ENCODE assay signal across 8 cellular contexts in genomic region chr1:220089650-220090556, GRCh38. TPM values are rescaled to one million over a fixed set of nuclear protein-coding genes. Genes with fewer than 3 reads are reported as not detected.
DNase-seq lines count a peak whose midpoint lies in the region; ATAC-seq and TF ChIP-seq lines count a peak whose summit lies in the region.

Gene BPNT1, minus strand, starts transcription at chr1:220089788. Its CDS starts 9,942 bp downstream, at chr1:220079846.

- H3K4me1 Mint-ChIP-seq in activated CD4-positive, alpha-beta T cell treated with anti-CD3 and anti-CD28 coated beads for 36 hours: peaks cover 10% of the 10 kb centered on the region

- H3K27ac Mint-ChIP-seq in activated CD4-positive, alpha-beta T cell treated with anti-CD3 and anti-CD28 coated beads for 36 hours: peak within 1 kb of the TSS; percentile 89

- H3K27me3 ChIP-seq in BE2C: no peaks in the 10 kb centered on the region

- POLR2A ChIA-PET in activated CD4-positive, alpha-beta T cell treated with anti-CD3 and anti-CD28 coated beads for 36 hours (lab: Charles Lee): interaction anchor here (0.6 kb wide), 1 partner anchor 47 kb away, joined by 3 read pairs; no protein-coding TSS in a partner anchor

- peaks cover 5% of the 10 kb centered on the region for H3K4me1 ChIP-seq in BE2C

- no peaks in the 10 kb centered on the region for H3K36me3 ChIP-seq in BE2C

- H3K4me3 Mint-ChIP-seq in activated CD4-positive, alpha-beta T cell treated with anti-CD3 and anti-CD28 coated beads for 36 hours: peak within 1 kb of the TSS; percentile 87

- H3K4me3 ChIP-seq in BE2C (ENCODE audit: low read depth, low read length) (peak within 1 kb of the TSS; percentile 85), choroid plexus epithelial cell (ENCODE audit: low read depth, low read length) (peak within 1 kb of the TSS; percentile 72)

- H3K36me3 Mint-ChIP-seq in activated CD4-positive, alpha-beta T cell treated with anti-CD3 and anti-CD28 coated beads for 36 hours (ENCODE audit: low read depth): no peaks in the 10 kb centered on the region

- no peaks in the 10 kb centered on the region; the same call in 1 of the 2 replicates for H3K9me3 ChIP-seq in BE2C

- no peaks in the 10 kb centered on the region for H3K27me3 Mint-ChIP-seq in activated CD4-positive, alpha-beta T cell treated with anti-CD3 and anti-CD28 coated beads for 36 hours

- CTCF ChIA-PET in activated CD4-positive, alpha-beta T cell treated with anti-CD3 and anti-CD28 coated beads for 36 hours (lab: Charles Lee): interaction anchor here (0.6 to 1.5 kb wide), 4 partner anchors 45 to 900 kb away, joined by 3 to 5 read pairs (median 3); no protein-coding TSS in a partner anchor

- intact Hi-C loops in activated CD4-positive, alpha-beta T cell treated with anti-CD3 and anti-CD28 coated beads for 36 hours (cut with DNase I, micrococcal nuclease): loop anchor here (1.0 to 10.0 kb wide), 4 partner anchors 44 to 1803 kb away; partner anchors contain the start of genes EPRS1 (in 2 of the 2), RAB3GAP2 (in 1 of the 2) and RRP15 (in 1 of the 2)

- peak; percentile 53 for ATAC-seq in HG03442 (IDR thresholded peaks at IDR 0.05; ENCODE audit: unreplicated experiment)
- ATAC-seq in activated CD4-positive, alpha-beta T cell treated with anti-CD3 and anti-CD28 coated beads for 36 hours: peak; percentile 81

- TF ChIP-seq CTCF in BE2C (IDR thresholded peaks at IDR 0.05; ENCODE audit: low read depth, low read length): 0 out of 2 replicates have a peak, but pooled peaks have one; percentile 21
- no peak for TF ChIP-seq CTCF in choroid plexus epithelial cell (conservative IDR thresholded peaks at IDR 0.05; ENCODE audit: low read depth, low read length)

- DNase-seq in BE2C (peak; percentile 94), GM19238 (ENCODE audit: insufficient read length, low spot score) (peak; percentile 62), NCI-H524 (lab: John Stamatoyannopoulos, UW) (peak; percentile 89 to 97), choroid plexus epithelial cell (ENCODE audit: low read depth) (peak; percentile 97), kidney glomerular epithelial cell (lab: John Stamatoyannopoulos, UW) (peak; percentile 96)
- peak; percentile 98 for DNase-seq in activated CD4-positive, alpha-beta T cell treated with anti-CD3 and anti-CD28 coated beads for 36 hours
- peak; percentile 96 to 99 (median 97) for DNase-seq in stimulated activated CD4-positive, alpha-beta T cell treated with anti-CD3 and anti-CD28 coated beads, Interleukin-1b, Interleukin-23, amount 100 ng/mL, for 24 hours (ENCODE audit: low read depth in 4 of 4, low spot score in 1 of 4)

- H3K9me3 Mint-ChIP-seq in activated CD4-positive, alpha-beta T cell treated with anti-CD3 and anti-CD28 coated beads for 36 hours (ENCODE audit: low read depth): no peaks in the 10 kb centered on the region

RNA-seq across cellular contexts. Expression of gene BPNT1, which starts in this region (rescaled TPM):
- 41.2 TPM for polyA plus RNA-seq in BE2C (2012; ENCODE audit: insufficient read depth, insufficient read length, low read depth)
- total RNA-seq in activated CD4-positive, alpha-beta T cell treated with anti-CD3 and anti-CD28 coated beads for 36 hours: 10 to 100 TPM; 24.5 to 26.9 TPM

Comparison
In these comparisons a context has a peak if more than half of its experiments do, and no peak if none do; other contexts are left out.
1. Peak in every context shown above with its lines: DNase-seq, ATAC-seq and H3K4me3 ChIP-seq.